In the genomic region with DNA sequence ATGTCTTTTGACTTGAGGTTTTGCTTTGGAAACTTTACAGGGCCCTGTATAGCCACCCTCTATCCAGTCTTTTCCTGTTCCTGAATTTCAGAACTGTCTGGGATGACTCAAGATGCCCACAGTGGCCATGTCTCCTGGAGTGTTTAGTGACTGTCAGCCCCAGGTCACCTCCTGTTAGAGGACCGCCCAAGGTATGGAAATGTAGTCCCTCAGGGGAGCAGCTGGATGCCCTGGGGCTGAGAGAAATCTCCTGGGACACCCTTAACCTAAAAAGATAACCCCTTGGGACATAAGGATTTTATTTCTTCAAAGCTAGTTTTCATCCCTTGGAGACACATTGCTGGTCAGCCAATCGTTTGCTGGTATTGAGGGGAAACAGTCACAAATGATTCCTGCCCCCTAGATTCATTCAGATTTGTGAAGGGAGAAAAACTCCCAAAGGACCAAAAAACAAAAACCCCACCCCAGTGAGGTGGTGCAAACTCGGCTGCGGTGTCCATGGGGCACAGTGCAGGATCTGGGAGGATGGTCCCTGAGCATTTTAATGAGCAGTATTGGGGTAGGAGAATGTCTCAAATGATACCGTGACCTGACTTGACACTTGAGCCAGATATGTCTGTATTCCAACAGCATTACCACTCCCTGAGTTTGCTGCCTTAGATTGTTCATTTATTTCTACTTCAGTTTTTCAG, we compare ENCODE assay signal across 8 cellular contexts. TPM values are rescaled to one million over a fixed set of nuclear protein-coding genes. Genes with fewer than 3 reads are reported as not detected.
DNase-seq lines count a peak whose midpoint lies in the region; ATAC-seq and TF ChIP-seq lines count a peak whose summit lies in the region.

No MANE protein-coding gene starts in this region.

- peak overlapping the region; percentile 96 for H3K4me3 Mint-ChIP-seq in osteocyte (ENCODE audit: unreplicated experiment)

- H3K36me3 ChIP-seq in OCI-LY3 (replicated peaks; ENCODE audit: low read depth, low read length) (peaks cover 47% of the 10 kb centered on the region), H7 (replicated peaks; ENCODE audit: control insufficient read depth, insufficient read depth, low read length) (no peaks in the 10 kb centered on the region; the same call in none of the 2 replicates)
- H3K36me3 ChIP-seq in effector memory CD4-positive, alpha-beta T cell (ENCODE audit: control insufficient read depth, insufficient read depth, low read length) = peaks cover 6% of the 10 kb centered on the region

- H2AFZ ChIP-seq in OCI-LY3 (ENCODE audit: low read depth, low read length) = no peak overlapping the region

- H3K4me3 ChIP-seq in OCI-LY3 (ENCODE audit: low read length) = peak overlapping the region; percentile 91
- H3K4me3 ChIP-seq in effector memory CD4-positive, alpha-beta T cell (ENCODE audit: insufficient read depth, low read depth, low read length, poor library complexity, severe bottlenecking) = peak overlapping the region; percentile 98
- H3K4me3 ChIP-seq in H7 (ENCODE audit: insufficient read depth, low read depth, low read length) = no peak overlapping the region

- no peaks in the 10 kb centered on the region for H3K27me3 ChIP-seq in OCI-LY3 (ENCODE audit: low read depth, low read length)
- H3K27me3 ChIP-seq in effector memory CD4-positive, alpha-beta T cell (replicated peaks; ENCODE audit: control insufficient read depth, insufficient read depth, low read length, poor library complexity, severe bottlenecking) = no peaks in the 10 kb centered on the region
- H3K27me3 ChIP-seq in H7 (ENCODE audit: control insufficient read depth, insufficient read depth, low read length) = peaks cover 2% of the 10 kb centered on the region; the same call in 1 of the 2 replicates

- no peak for TF ChIP-seq CTCF in OCI-LY3 (IDR thresholded peaks at IDR 0.05; ENCODE audit: low read depth, low read length)
- no peak for TF ChIP-seq CTCF in osteocyte (IDR thresholded peaks at IDR 0.05)

- peaks cover 71% of the 10 kb centered on the region for H3K79me2 ChIP-seq in OCI-LY3 (ENCODE audit: low read length)

- H3K4me2 ChIP-seq in OCI-LY3 (ENCODE audit: low read length) = peak overlapping the region; percentile 98

- H3K9ac ChIP-seq in OCI-LY3 (ENCODE audit: low read length) = peak overlapping the region; percentile 92

- peaks cover 4% of the 10 kb centered on the region for H3K36me3 Mint-ChIP-seq in osteocyte (ENCODE audit: unreplicated experiment)

- peaks cover 5% of the 10 kb centered on the region; the same call in 1 of the 2 replicates for H3K9me3 ChIP-seq in OCI-LY3 (ENCODE audit: insufficient read depth, low read length)
- no peaks in the 10 kb centered on the region for H3K9me3 ChIP-seq in effector memory CD4-positive, alpha-beta T cell (ENCODE audit: control insufficient read depth, low read length)

- peak overlapping the region; percentile 98 for H3K27ac Mint-ChIP-seq in osteocyte (ENCODE audit: unreplicated experiment)

- no peaks in the 10 kb centered on the region for H3K27me3 Mint-ChIP-seq in osteocyte (ENCODE audit: unreplicated experiment)

- peak; percentile 64 for DNase-seq in EH (ENCODE audit: low read depth)
- DNase-seq in effector memory CD4-positive, alpha-beta T cell = no peak
- DNase-seq in osteocyte (ENCODE audit: extremely low spot score, unreplicated experiment) = no peak
- DNase-seq in hippocampal formation (lab: John Stamatoyannopoulos, UW) = no peak
- DNase-seq in H7 = no peak
- no peak for DNase-seq in NCI-H1417 (lab: John Stamatoyannopoulos, UW)

- no peaks in the 10 kb centered on the region for H3K9me3 Mint-ChIP-seq in osteocyte (ENCODE audit: unreplicated experiment)

- peaks cover 63% of the 10 kb centered on the region for H3K4me1 ChIP-seq in OCI-LY3 (ENCODE audit: low read length)
- H3K4me1 ChIP-seq in effector memory CD4-positive, alpha-beta T cell (ENCODE audit: control insufficient read depth, insufficient read depth, low read length, poor library complexity, severe bottlenecking) = peaks cover 59% of the 10 kb centered on the region

- H3K27ac ChIP-seq in OCI-LY3 (ENCODE audit: low read length) = peak overlapping the region; percentile 94
- H3K27ac ChIP-seq in effector memory CD4-positive, alpha-beta T cell (ENCODE audit: insufficient read depth, low read length, poor library complexity, severe bottlenecking) = peak overlapping the region; percentile 98

- ATAC-seq in HG03520 (IDR thresholded peaks at IDR 0.05; ENCODE audit: unreplicated experiment) = no peak

- H4K20me1 ChIP-seq in OCI-LY3 (ENCODE audit: insufficient read depth, low read length) = peaks cover 54% of the 10 kb centered on the region

- H3K4me1 Mint-ChIP-seq in osteocyte (ENCODE audit: unreplicated experiment) = peaks cover 48% of the 10 kb centered on the region

RNA-seq across cellular contexts. Expression of a gene that starts 1.7 kb away (rescaled TPM):
- total RNA-seq in osteocyte = 6.2 and 9.5 TPM in 2 replicates
- total RNA-seq in H7 (2014; rRNA removed; shearing (Covaris generic)) = 3.2 and 7.1 TPM in 2 replicates
